Comparison of ENCODE assay signal across 19 cellular contexts in the genomic region with DNA sequence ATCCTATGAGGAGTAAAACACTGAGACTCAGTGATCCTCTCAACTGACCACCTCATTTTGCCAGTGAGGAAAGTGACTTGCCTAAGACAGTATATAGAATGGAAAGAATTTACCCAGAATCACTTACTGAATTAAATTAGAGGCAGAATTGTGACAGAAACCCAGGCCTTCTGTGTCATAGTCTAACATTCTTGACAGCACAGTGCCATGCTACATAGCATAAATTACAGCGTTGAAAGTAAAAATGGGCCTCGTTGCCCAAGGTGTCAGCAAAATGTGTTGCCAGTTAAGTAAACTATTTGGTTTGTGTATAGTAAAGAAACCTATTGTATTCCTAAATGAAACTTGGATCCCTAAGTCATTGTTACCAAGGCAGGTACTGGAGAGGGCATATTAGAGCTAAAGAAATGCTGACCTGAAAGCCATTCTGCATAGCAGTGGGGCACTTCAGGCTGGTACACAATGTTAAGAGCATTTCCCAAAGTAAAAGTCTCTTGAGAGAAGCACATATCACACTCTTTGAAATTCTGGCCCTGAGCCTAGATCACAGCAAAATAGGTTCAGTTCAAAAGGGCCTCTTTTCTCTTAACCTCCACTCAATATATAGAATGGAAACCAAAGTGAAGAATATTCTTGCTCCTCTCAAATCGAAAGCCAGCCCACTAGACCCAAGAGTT. TPM values are rescaled to one million over a fixed set of nuclear protein-coding genes. Genes with fewer than 3 reads are reported as not detected.
DNase-seq lines count a peak whose midpoint lies in the region; ATAC-seq, FAIRE-seq and TF ChIP-seq lines count a peak whose summit lies in the region.
"Had no signal": no experiment of that assay in that cellular context is flagged by ENCODE, and none has a peak within 500 bp of the region (broad histone marks: within the 10 kb centered on the region; RNA-seq: fewer than 3 reads in every experiment).

No MANE protein-coding gene starts in this region.

- POLR2A ChIA-PET in Panc1 (lab: Charles Lee), result no interaction called here

- H3K27me3 ChIP-seq in Panc1 (ENCODE audit: control insufficient read depth, insufficient read depth, low read length), result no peaks in the 10 kb centered on the region
- H3K27me3 ChIP-seq in lower lobe of right lung (ENCODE audit: low read depth), result no peaks in the 10 kb centered on the region

- peaks cover 32% of the 10 kb centered on the region for H3K36me3 ChIP-seq in Panc1 (ENCODE audit: control insufficient read depth, insufficient read depth, low read length)
- peaks cover 59% of the 10 kb centered on the region for H3K36me3 ChIP-seq in lower lobe of right lung

- DNase-seq in DMS79 treated with DMSO at 0.1 percent for 48 hours (lab: John Stamatoyannopoulos, UW) (peak; percentile 70), NCI-H1436 (lab: John Stamatoyannopoulos, UW) (peak; percentile 63), Panc1 (ENCODE audit: low read depth, low spot score) (no peak), lower lobe of right lung (no peak), HTR-8/SVneo (ENCODE audit: insufficient read length, low spot score) (no peak), iPS-NIHi11 (ENCODE audit: low spot score) (no peak)
- DNase-seq: activated CD4-positive, alpha-beta memory T cell treated with anti-CD3 and anti-CD28 coated beads, Interleukin-2, amount 10 ng/mL, durations not matched to agents 7 days and 5 days; CD4-positive, alpha-beta T cell; dermis blood vessel endothelial cell; DMS53; foreskin fibroblast; KG1; NCI-H146; NCI-H748 treated with DMSO at 0.1 percent for 48 hours; PC-9; substantia nigra; T-helper 2 cell had no signal

- TSS peak; percentile 6 for BruUV-seq in Panc1 (replicated peaks; lab: Mats Ljungman, UMichigan)

- no peak for ATAC-seq in Panc1
- ATAC-seq in lower lobe of right lung, result peak; percentile 93 to 98
- ATAC-seq in HG02798 (IDR thresholded peaks at IDR 0.05; ENCODE audit: poor library complexity, unreplicated experiment), result no peak

- intact Hi-C loops in Panc1 (cut with micrococcal nuclease; ENCODE audit: unreplicated experiment), result no loop called here
- intact Hi-C loops in lower lobe of right lung (cut with DNase I), result no loop called here

- no peaks in the 10 kb centered on the region for H3K4me1 ChIP-seq in Panc1 (ENCODE audit: control insufficient read depth, insufficient read depth, low read length)
- peaks cover 21% of the 10 kb centered on the region for H3K4me1 ChIP-seq in lower lobe of right lung

- in situ Hi-C loops in Panc1 (cut with HindIII; ENCODE audit: low pct_unique_long_range_greater_than_20kb, low sequenced_read_pairs), result no loop called here

- TF ChIP-seq CTCF in Panc1 (IDR thresholded peaks at IDR 0.05) (no peak), lower lobe of right lung (IDR thresholded peaks at IDR 0.05) (no peak)

- no peak overlapping the region for H3K4me3 ChIP-seq in Panc1 (ENCODE audit: low read depth in 2 of 2, low read length in 2 of 2)
- H3K4me3 ChIP-seq in lower lobe of right lung, result no peak overlapping the region
- H3K4me3 ChIP-seq: PC-9 had no signal

- no peak overlapping the region for H3K27ac ChIP-seq in Panc1 (ENCODE audit: low read length)
- H3K27ac ChIP-seq in lower lobe of right lung, result peak overlapping the region; percentile 54
- H3K27ac ChIP-seq: PC-9, VCaP had no signal

- no peak for FAIRE-seq in HTR-8/SVneo (lab: Jason Lieb, UNC)

- H3K9me3 ChIP-seq in Panc1 (ENCODE audit: control insufficient read depth, insufficient read depth, low read depth, low read length), result no peaks in the 10 kb centered on the region
- no peaks in the 10 kb centered on the region for H3K9me3 ChIP-seq in lower lobe of right lung

- CTCF ChIA-PET in Panc1 (lab: Charles Lee), result interaction anchor here (0.5 kb wide), 1 partner anchor 65 kb away, joined by 3 read pairs; no protein-coding TSS in a partner anchor

RNA-seq across cellular contexts. Expression of a gene that starts 53.8 kb away (rescaled TPM):
- total RNA-seq in Panc1 (2021; ENCODE audit: unreplicated experiment) (54.0 TPM), lower lobe of right lung (40.9 TPM)
- 36.4 TPM for polyA plus RNA-seq in Panc1 (2012; ENCODE audit: insufficient read length)

RNA-seq across cellular contexts. Expression of a gene that starts 54.5 kb away (rescaled TPM):
- total RNA-seq in Panc1 (2021; ENCODE audit: unreplicated experiment), result 58.7 TPM
- polyA plus RNA-seq in Panc1 (2012; ENCODE audit: insufficient read length), result 19.9 TPM
- 112 TPM for total RNA-seq in lower lobe of right lung

Comparison
In these comparisons a context has a peak if more than half of its experiments do, and no peak if none do; other contexts are left out.
1. DNase-seq: peak in DMS79 treated with DMSO at 0.1 percent for 48 hours (single experiment) and NCI-H1436 (single experiment); none in Panc1 (single experiment), lower lobe of right lung (single experiment), HTR-8/SVneo (single experiment) and iPS-NIHi11 (single experiment).
2. ATAC-seq: peak in lower lobe of right lung (2 of 2); none in Panc1 (single experiment) and HG02798 (single experiment).